ENCODE assay signal across 1 cellular context in genomic region chr9:125601986-125602385, GRCh38.
TF ChIP-seq lines count a peak whose summit lies in the region.

No MANE protein-coding gene starts in this region.

TF ChIP-seq in H1, 55 proteins besides CTCF, POLR2A, EP300 and RAD21 (continued from another document):
- TF ChIP-seq CHD7 (IDR thresholded peaks at IDR 0.05; ENCODE audit: insufficient replicate concordance, low read length) (no peak), USF2 (IDR thresholded peaks at IDR 0.05; ENCODE audit: low read length) (no peak), BACH1 (IDR thresholded peaks at IDR 0.05; ENCODE audit: low read length) (no peak), POLR2AphosphoS5 (IDR thresholded peaks at IDR 0.05; ENCODE audit: low read depth, low read length) (no peak), SP4 (IDR thresholded peaks at IDR 0.05; ENCODE audit: low read length) (no peak), GABPA (IDR thresholded peaks at IDR 0.05; ENCODE audit: borderline replicate concordance, insufficient read depth, low read length) (no peak)
